In the genomic region with DNA sequence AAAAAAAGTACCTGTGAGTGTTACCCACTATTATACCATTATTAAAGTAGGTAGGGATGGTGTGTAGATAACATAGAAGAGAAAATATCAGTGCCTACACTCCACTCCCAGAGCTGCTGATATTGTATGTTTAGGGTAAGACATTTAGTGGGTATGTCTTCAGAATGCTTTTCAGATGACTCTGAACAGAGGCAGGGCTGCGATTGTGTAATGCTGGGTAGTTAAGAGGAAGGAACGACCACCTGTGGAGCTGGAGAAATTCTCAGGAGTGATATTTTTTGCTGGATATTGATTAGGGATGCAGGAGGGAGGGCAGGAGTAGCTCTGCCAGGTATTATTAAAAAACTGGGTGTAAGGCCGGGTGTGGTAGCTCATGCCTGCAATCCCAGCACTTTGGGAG, we compare ENCODE assay signal across 13 cellular contexts. TPM values are rescaled to one million over a fixed set of nuclear protein-coding genes. Genes with fewer than 3 reads are reported as not detected.
DNase-seq lines count a peak whose midpoint lies in the region; ATAC-seq and TF ChIP-seq lines count a peak whose summit lies in the region.
"Had no signal": no experiment of that assay in that cellular context is flagged by ENCODE, and none has a peak within 500 bp of the region (broad histone marks: within the 10 kb centered on the region; RNA-seq: fewer than 3 reads in every experiment).

No MANE protein-coding gene starts in this region.

- H3K9me3 ChIP-seq in BLaER1 treated with 17β-estradiol and CSF1 and Interleukin-3, amounts not matched to agents 10 nM and 100 nM (replicated peaks in 1 of 11): peaks cover 0 to 9% (median 5%) of the 10 kb centered on the region in 11 experiments; a peak in 11 of 22 replicates
- H3K9me3 ChIP-seq: esophagus muscularis mucosa had no signal

- no peak overlapping the region for H3K4me3 ChIP-seq in BLaER1 treated with 17β-estradiol and CSF1 and Interleukin-3, amounts not matched to agents 10 nM and 100 nM
- no peak overlapping the region for H3K4me3 ChIP-seq in foreskin fibroblast (ENCODE audit: low read depth in 1 of 2, low read length in 2 of 2)
- H3K4me3 ChIP-seq: esophagus muscularis mucosa had no signal

- H3K27me3 ChIP-seq in BLaER1 treated with 17β-estradiol and CSF1 and Interleukin-3, amounts not matched to agents 10 nM and 100 nM: no peaks in the 10 kb centered on the region
- H3K27me3 ChIP-seq: esophagus muscularis mucosa had no signal

- H3K36me3 ChIP-seq in BLaER1 treated with 17β-estradiol and CSF1 and Interleukin-3, amounts not matched to agents 10 nM and 100 nM: peaks cover 28 to 65% (median 47%) of the 10 kb centered on the region in 11 experiments

- TF ChIP-seq CTCF in foreskin fibroblast (IDR thresholded peaks at IDR 0.05; ENCODE audit: low read depth, low read length): no peak

- H3K27ac Mint-ChIP-seq in activated naive CD8-positive, alpha-beta T cell treated with anti-CD3 and anti-CD28 coated beads for 36 hours: peak overlapping the region; percentile 7

- no peak overlapping the region for H3K27ac ChIP-seq in BLaER1 treated with 17β-estradiol and CSF1 and Interleukin-3, amounts not matched to agents 10 nM and 100 nM
- H3K27ac ChIP-seq: esophagus muscularis mucosa had no signal

- H4K20me1 ChIP-seq in BLaER1 treated with 17β-estradiol and CSF1 and Interleukin-3, amounts not matched to agents 10 nM and 100 nM: peaks cover 30 to 74% (median 61%) of the 10 kb centered on the region in 11 experiments; a peak in 20 of 22 replicates

- H3K9me3 Mint-ChIP-seq in activated naive CD8-positive, alpha-beta T cell treated with anti-CD3 and anti-CD28 coated beads for 36 hours: no peaks in the 10 kb centered on the region

- no peak overlapping the region for H3K4me3 Mint-ChIP-seq in activated naive CD8-positive, alpha-beta T cell treated with anti-CD3 and anti-CD28 coated beads for 36 hours

- peak overlapping the region in 8 of 11 experiments; percentile 10 to 97 (median 44); a peak in 12 of 22 replicates for H3K4me2 ChIP-seq in BLaER1 treated with 17β-estradiol and CSF1 and Interleukin-3, amounts not matched to agents 10 nM and 100 nM

- H3K27me3 Mint-ChIP-seq in activated naive CD8-positive, alpha-beta T cell treated with anti-CD3 and anti-CD28 coated beads for 36 hours: no peaks in the 10 kb centered on the region

- no peak for ATAC-seq in HG03139 (IDR thresholded peaks at IDR 0.05; ENCODE audit: unreplicated experiment)

- peaks cover 24 to 47% (median 38%) of the 10 kb centered on the region in 10 experiments for H3K4me1 ChIP-seq in BLaER1 treated with 17β-estradiol and CSF1 and Interleukin-3, amounts not matched to agents 10 nM and 100 nM

- H3K4me1 Mint-ChIP-seq in activated naive CD8-positive, alpha-beta T cell treated with anti-CD3 and anti-CD28 coated beads for 36 hours: peaks cover 44% of the 10 kb centered on the region

- peaks cover 32% of the 10 kb centered on the region for H3K36me3 Mint-ChIP-seq in activated naive CD8-positive, alpha-beta T cell treated with anti-CD3 and anti-CD28 coated beads for 36 hours

- DNase-seq in ELR (ENCODE audit: low read depth) (peak; percentile 46), foreskin fibroblast (peak; percentile 39 to 65), H4 (ENCODE audit: low spot score) (no peak)
- no peak for DNase-seq in activated naive CD8-positive, alpha-beta T cell treated with anti-CD3 and anti-CD28 coated beads for 36 hours
- no peak for DNase-seq in activated CD4-positive, CD25-positive, alpha-beta regulatory T cell treated with anti-CD3 and anti-CD28 coated beads, Interleukin-2, amount 50 U/mL, for 72 hours
- no peak for DNase-seq in stimulated activated CD8-positive, alpha-beta memory T cell treated with anti-CD3 and anti-CD28 coated beads, Interleukin-4, amount 100 ng/mL, for 48 hours
- DNase-seq: NCI-H2029; NK-92 treated with Interleukin-12 subunit alpha and Interleukin-12 subunit beta, amount 100 ng/mL, for 24 hours; stimulated activated CD4-positive, alpha-beta T cell treated with anti-CD3 and anti-CD28 coated beads, Interleukin-1b, Interleukin-23, amount 100 ng/mL, for 48 hours; stimulated activated naive CD4-positive, alpha-beta T cell treated with Interleukin-2 at 50 U/mL for 16 hours had no signal

- H3K9ac ChIP-seq in BLaER1 treated with 17β-estradiol and CSF1 and Interleukin-3, amounts not matched to agents 10 nM and 100 nM: 0 out of 22 replicates have a peak overlapping the region, but pooled peaks of 2 of the 11 experiments have one; percentile 9 to 41

RNA-seq across cellular contexts. Expression of a gene that starts 2.8 kb away (rescaled TPM):
- total RNA-seq in activated naive CD8-positive, alpha-beta T cell treated with anti-CD3 and anti-CD28 coated beads for 36 hours: 10 to 100 TPM; 60.7 to 64.7 TPM
- 58.2 and 69.8 TPM in 2 replicates for total RNA-seq in H4 (2014; rRNA removed; shearing (Covaris generic))

RNA-seq across cellular contexts. Expression of a gene that starts 53.0 kb away (rescaled TPM):
- total RNA-seq in activated naive CD8-positive, alpha-beta T cell treated with anti-CD3 and anti-CD28 coated beads for 36 hours: 10 to 100 TPM; 38.7 to 39.4 TPM
- total RNA-seq in H4 (2014; rRNA removed; shearing (Covaris generic)): 8.4 and 9.0 TPM in 2 replicates

Comparison
In these comparisons a context has a peak if more than half of its experiments do, and no peak if none do; other contexts are left out.
1. DNase-seq: peak in ELR (single experiment) and foreskin fibroblast (2 of 2); none in activated naive CD8-positive, alpha-beta T cell treated with anti-CD3 and anti-CD28 coated beads for 36 hours (single experiment), activated CD4-positive, CD25-positive, alpha-beta regulatory T cell treated with anti-CD3 and anti-CD28 coated beads, Interleukin-2, amount 50 U/mL, for 72 hours (single experiment), stimulated activated CD8-positive, alpha-beta memory T cell treated with anti-CD3 and anti-CD28 coated beads, Interleukin-4, amount 100 ng/mL, for 48 hours (single experiment) and H4 (single experiment).